In genomic region chr1:26531651-26532131, GRCh38 we compare ENCODE assay signal across 12 cellular contexts. TPM values are rescaled to one million over a fixed set of nuclear protein-coding genes. Genes with fewer than 3 reads are reported as not detected.
DNase-seq lines count a peak whose midpoint lies in the region; ATAC-seq, FAIRE-seq and TF ChIP-seq lines count a peak whose summit lies in the region.
"Had no signal": no experiment of that assay in that cellular context is flagged by ENCODE, and none has a peak within 500 bp of the region (broad histone marks: within the 10 kb centered on the region; RNA-seq: fewer than 3 reads in every experiment).

No MANE protein-coding gene starts in this region.

- WGBS in lung, 2 donors: 65 to 70% methylated on average over 12 of the region's 12 CpGs

- H3K36me3 ChIP-seq in HUES6 (ENCODE audit: control insufficient read depth, insufficient read depth, low read length): peaks cover 6% of the 10 kb centered on the region
- peaks cover 0 to 2% of the 10 kb centered on the region in 2 donors for H3K36me3 ChIP-seq in lung (ENCODE audit: control insufficient read depth in 2 of 2, insufficient read depth in 2 of 2, low read length in 2 of 2)

- FAIRE-seq in RCC 7860 (lab: Jason Lieb, UNC): no peak

- no peaks in the 10 kb centered on the region for H3K9me3 Mint-ChIP-seq in brain
- no peaks in the 10 kb centered on the region for H3K9me3 Mint-ChIP-seq in HFFc6
- H3K9me3 Mint-ChIP-seq: activated naive CD8-positive, alpha-beta T cell treated with anti-CD3 and anti-CD28 coated beads, Interleukin-2, amount 10 ng/mL, durations not matched to agents 7 days and 5 days; CD4-positive, alpha-beta T cell; T-helper 1 cell treated with Interleukin-12 subunit alpha and Interleukin-12 subunit beta and Interleukin-4 antibody, amounts not matched to agents 30 μg/mL and 1 μg/mL, for 36 hours had no signal

- H3K27ac ChIP-seq in HUES6 (ENCODE audit: low read depth, low read length) (peak overlapping the region; percentile 24), lung (ENCODE audit: low read depth in 1 of 2, low read length in 1 of 2) (peak overlapping the region in 1 of 2 donors; percentile 82)

- TF ChIP-seq CTCF in brain (conservative IDR thresholded peaks at IDR 0.05) (no peak), lung (IDR thresholded peaks at IDR 0.05; ENCODE audit: control extremely low read depth, extremely low read depth) (no peak), HFFc6 (IDR thresholded peaks at IDR 0.05) (no peak)

- H3K9me3 ChIP-seq in HUES6 (ENCODE audit: control insufficient read depth, insufficient read depth, low read depth, low read length): no peaks in the 10 kb centered on the region
- no peaks in the 10 kb centered on the region for H3K9me3 ChIP-seq in lung (ENCODE audit: control insufficient read depth in 2 of 2, insufficient read depth in 1 of 2, low read length in 1 of 2)

- H3K4me3 ChIP-seq in HUES6 (ENCODE audit: low read depth, low read length) (peak overlapping the region; percentile 88), lung (no peak overlapping the region)

- H3K4me1 ChIP-seq in HUES6 (ENCODE audit: control insufficient read depth, insufficient read depth, low read length) (peaks cover 23% of the 10 kb centered on the region), lung (ENCODE audit: control insufficient read depth in 2 of 2, insufficient read depth in 2 of 2, low read length in 2 of 2) (peaks cover 0 to 13% of the 10 kb centered on the region in 2 donors)

- peak overlapping the region; percentile 28 for H3K9ac ChIP-seq in HUES6 (ENCODE audit: low read length)

- H3K27me3 ChIP-seq in HUES6 (ENCODE audit: control insufficient read depth, insufficient read depth, low read length): no peaks in the 10 kb centered on the region
- no peaks in the 10 kb centered on the region for H3K27me3 ChIP-seq in lung (ENCODE audit: control insufficient read depth, insufficient read depth)

- ATAC-seq in lung (ENCODE audit: insufficient read depth, low FRiP score): no peak
- ATAC-seq in HG03469 (IDR thresholded peaks at IDR 0.05; ENCODE audit: unreplicated experiment): no peak

- H3K4me1 Mint-ChIP-seq in brain (peaks cover 18% of the 10 kb centered on the region), HFFc6 (ENCODE audit: low read depth) (peaks cover 13% of the 10 kb centered on the region)

- H3K27me3 Mint-ChIP-seq in brain (peaks cover 5% of the 10 kb centered on the region), HFFc6 (ENCODE audit: insufficient read depth) (peaks cover 2% of the 10 kb centered on the region; the same call in 1 of the 2 replicates)
- H3K27me3 Mint-ChIP-seq: activated naive CD8-positive, alpha-beta T cell treated with anti-CD3 and anti-CD28 coated beads, Interleukin-2, amount 10 ng/mL, durations not matched to agents 7 days and 5 days; CD4-positive, alpha-beta T cell had no signal

- H3K4me3 Mint-ChIP-seq in brain (peak overlapping the region in 4 of 5 experiments; percentile 85 to 88 (median 88)), HFFc6 (no peak overlapping the region)

- peak overlapping the region in 1 of 5 experiments; percentile 45 for H3K27ac Mint-ChIP-seq in brain
- H3K27ac Mint-ChIP-seq in HFFc6: no peak overlapping the region
- H3K27ac Mint-ChIP-seq: CD4-positive, alpha-beta T cell; T-helper 1 cell treated with Interleukin-12 subunit alpha and Interleukin-12 subunit beta and Interleukin-4 antibody, amounts not matched to agents 30 μg/mL and 1 μg/mL, for 36 hours had no signal

- H3K36me3 Mint-ChIP-seq in brain (no peaks in the 10 kb centered on the region), HFFc6 (ENCODE audit: low read depth) (no peaks in the 10 kb centered on the region)
- H3K36me3 Mint-ChIP-seq: activated naive CD8-positive, alpha-beta T cell treated with anti-CD3 and anti-CD28 coated beads, Interleukin-2, amount 10 ng/mL, durations not matched to agents 7 days and 5 days had no signal

- DNase-seq in 8988T (peak; percentile 3), lung (ENCODE audit: low spot score) (peak; percentile 64), RCC 7860 (ENCODE audit: low spot score) (no peak), HFFc6 (no peak), NCI-H748 (lab: John Stamatoyannopoulos, UW; ENCODE audit: unreplicated experiment) (no peak)
- DNase-seq: activated naive CD8-positive, alpha-beta T cell treated with anti-CD3 and anti-CD28 coated beads, Interleukin-2, amount 10 ng/mL, durations not matched to agents 7 days and 5 days; CD4-positive, alpha-beta T cell; right cardiac atrium had no signal

RNA-seq across cellular contexts. Expression of gene RPS6KA1, which starts 2.1 kb away (rescaled TPM):
- polyA plus RNA-seq in brain (ENCODE audit: insufficient read depth, low read depth, low replicate concordance) (24.0 TPM), lung (100 to 1,000 TPM in 1 of 2 donors, 10 to 100 TPM in 1; 63.2 to 109 TPM)
- 100 to 1,000 TPM in 1 of 2 donors, 10 to 100 TPM in 1; 58.6 to 100 TPM for total RNA-seq in lung
- 1 to 10 TPM; 1.5 to 2.6 (median 1.7) TPM for total RNA-seq in HFFc6 (2021; fragmentation: NEBNext Ultra II Directional; extraction: Animal tissue kit (Norgen Biotek cat#: 25700))

RNA-seq across cellular contexts. Expression of gene HMGN2, which starts 59.5 kb away (rescaled TPM):
- polyA plus RNA-seq in brain (ENCODE audit: insufficient read depth, low read depth, low replicate concordance) (1,696 TPM), lung (100 to 1,000 TPM; 452 to 580 TPM)
- total RNA-seq in lung: 100 to 1,000 TPM; 329 to 374 TPM
- 100 to 1,000 TPM; 440 to 699 (median 668) TPM for total RNA-seq in HFFc6 (2021; fragmentation: NEBNext Ultra II Directional; extraction: Animal tissue kit (Norgen Biotek cat#: 25700))

Comparison
In these comparisons a context has a peak if more than half of its experiments do, and no peak if none do; other contexts are left out.
1. DNase-seq: peak in 8988T (single experiment) and lung (single experiment); none in RCC 7860 (single experiment), HFFc6 (single experiment) and NCI-H748 (single experiment).
2. RNA of gene RPS6KA1, which starts 2.1 kb away (total RNA-seq): 58.6 to 100 TPM in lung; 1.5 to 2.6 TPM in HFFc6; every median in the first group is over 10 times any median in the second.